8 cellular contexts compared by ENCODE assay signal in genomic region chr15:39756806-39757522, GRCh38. TPM values are rescaled to one million over a fixed set of nuclear protein-coding genes. Genes with fewer than 3 reads are reported as not detected.
DNase-seq lines count a peak whose midpoint lies in the region; ATAC-seq, FAIRE-seq and TF ChIP-seq lines count a peak whose summit lies in the region.

No MANE protein-coding gene starts in this region.

- H3K4me1 ChIP-seq in tibial nerve = peaks cover 0 to 8% (median 3%) of the 10 kb centered on the region in 4 donors

- peak; percentile 43 for DNase-seq in AG08395 (ENCODE audit: low spot score)
- DNase-seq in GM10266 (ENCODE audit: extremely low spot score) = peak; percentile 24
- DNase-seq in NCI-H2171 treated with DMSO at 0.1 percent for 48 hours (lab: John Stamatoyannopoulos, UW) = peak; percentile 87
- peak; percentile 47 for DNase-seq in activated CD8-positive, alpha-beta T cell treated with anti-CD3 and anti-CD28 coated beads, Interleukin-2, amount 10 ng/mL, durations not matched to agents 7 days and 5 days
- DNase-seq in tibial nerve (ENCODE audit: low spot score in 2 of 2) = peak in 1 of 2 donors; percentile 78

- no peak for ATAC-seq in activated CD8-positive, alpha-beta T cell treated with anti-CD3 and anti-CD28 coated beads, Interleukin-2, amount 10 ng/mL, durations not matched to agents 7 days and 5 days
- ATAC-seq in GM18909 (IDR thresholded peaks at IDR 0.05; ENCODE audit: poor library complexity, unreplicated experiment) (no peak), GM21423 (IDR thresholded peaks at IDR 0.05; ENCODE audit: unreplicated experiment) (no peak)

- H3K36me3 Mint-ChIP-seq in activated CD8-positive, alpha-beta T cell treated with anti-CD3 and anti-CD28 coated beads, Interleukin-2, amount 10 ng/mL, durations not matched to agents 7 days and 5 days (ENCODE audit: low read depth) = no peaks in the 10 kb centered on the region

- H3K27me3 ChIP-seq in tibial nerve = no peaks in the 10 kb centered on the region

- 47 to 48% methylated on average over 2 of the region's 2 CpGs for WGBS in tibial nerve, 2 donors

- POLR2A ChIA-PET in activated CD8-positive, alpha-beta T cell treated with anti-CD3 and anti-CD28 coated beads, Interleukin-2, amount 10 ng/mL, durations not matched to agents 7 days and 5 days (lab: Charles Lee) = interaction anchor here (0.7 kb wide), 1 partner anchor 57 kb away, joined by 3 read pairs; no protein-coding TSS in a partner anchor

- H3K9me3 Mint-ChIP-seq in activated CD8-positive, alpha-beta T cell treated with anti-CD3 and anti-CD28 coated beads, Interleukin-2, amount 10 ng/mL, durations not matched to agents 7 days and 5 days (ENCODE audit: insufficient read depth) = no peaks in the 10 kb centered on the region

- H3K4me3 Mint-ChIP-seq in activated CD8-positive, alpha-beta T cell treated with anti-CD3 and anti-CD28 coated beads, Interleukin-2, amount 10 ng/mL, durations not matched to agents 7 days and 5 days = no peak overlapping the region

- no peak for TF ChIP-seq POLR2A in tibial nerve (IDR thresholded peaks at IDR 0.05)

- peaks cover 51% of the 10 kb centered on the region for H3K27me3 Mint-ChIP-seq in activated CD8-positive, alpha-beta T cell treated with anti-CD3 and anti-CD28 coated beads, Interleukin-2, amount 10 ng/mL, durations not matched to agents 7 days and 5 days (ENCODE audit: low read depth)

- H3K27ac ChIP-seq in tibial nerve = no peak overlapping the region

- no peaks in the 10 kb centered on the region for H3K9me3 ChIP-seq in tibial nerve

- H3K4me3 ChIP-seq in tibial nerve = no peak overlapping the region

- CTCF ChIA-PET in activated CD8-positive, alpha-beta T cell treated with anti-CD3 and anti-CD28 coated beads, Interleukin-2, amount 10 ng/mL, durations not matched to agents 7 days and 5 days (lab: Charles Lee) = interaction anchor here (0.5 to 6.9 kb wide), 63 partner anchors 9 to 1317 kb away, joined by 3 to 179 read pairs (median 5); partner anchors contain the start of genes FSIP1 and THBS1

- FAIRE-seq in islet of Langerhans (lab: Jason Lieb, UNC) = peak; percentile 99

- TF ChIP-seq EP300 in tibial nerve (IDR thresholded peaks at IDR 0.05) = no peak

- no peaks in the 10 kb centered on the region for H3K36me3 ChIP-seq in tibial nerve

- H3K27ac Mint-ChIP-seq in activated CD8-positive, alpha-beta T cell treated with anti-CD3 and anti-CD28 coated beads, Interleukin-2, amount 10 ng/mL, durations not matched to agents 7 days and 5 days = no peak overlapping the region

- H3K4me1 Mint-ChIP-seq in activated CD8-positive, alpha-beta T cell treated with anti-CD3 and anti-CD28 coated beads, Interleukin-2, amount 10 ng/mL, durations not matched to agents 7 days and 5 days (ENCODE audit: low read depth) = no peaks in the 10 kb centered on the region

- peak; percentile 68 for TF ChIP-seq CTCF in GM10266 (IDR thresholded peaks at IDR 0.05; ENCODE audit: control insufficient read depth, insufficient read depth, low read depth, missing control alignments)
- TF ChIP-seq CTCF in tibial nerve (IDR thresholded peaks at IDR 0.05) = peak; percentile 63 to 86 (median 72)

RNA-seq across cellular contexts. Expression of gene FSIP1, which starts 25.7 kb away (rescaled TPM):
- total RNA-seq in activated CD8-positive, alpha-beta T cell treated with anti-CD3 and anti-CD28 coated beads, Interleukin-2, amount 10 ng/mL, durations not matched to agents 7 days and 5 days = 1 to 10 TPM in 1 of 2 experiments, under 1 TPM in 1; 0.73 to 1.0 TPM
- total RNA-seq in tibial nerve = 1 to 10 TPM in 1 of 4 donors, under 1 TPM in 3; 0.20 to 1.5 (median 0.42) TPM
